1 cellular context compared by ENCODE assay signal in the genomic region with DNA sequence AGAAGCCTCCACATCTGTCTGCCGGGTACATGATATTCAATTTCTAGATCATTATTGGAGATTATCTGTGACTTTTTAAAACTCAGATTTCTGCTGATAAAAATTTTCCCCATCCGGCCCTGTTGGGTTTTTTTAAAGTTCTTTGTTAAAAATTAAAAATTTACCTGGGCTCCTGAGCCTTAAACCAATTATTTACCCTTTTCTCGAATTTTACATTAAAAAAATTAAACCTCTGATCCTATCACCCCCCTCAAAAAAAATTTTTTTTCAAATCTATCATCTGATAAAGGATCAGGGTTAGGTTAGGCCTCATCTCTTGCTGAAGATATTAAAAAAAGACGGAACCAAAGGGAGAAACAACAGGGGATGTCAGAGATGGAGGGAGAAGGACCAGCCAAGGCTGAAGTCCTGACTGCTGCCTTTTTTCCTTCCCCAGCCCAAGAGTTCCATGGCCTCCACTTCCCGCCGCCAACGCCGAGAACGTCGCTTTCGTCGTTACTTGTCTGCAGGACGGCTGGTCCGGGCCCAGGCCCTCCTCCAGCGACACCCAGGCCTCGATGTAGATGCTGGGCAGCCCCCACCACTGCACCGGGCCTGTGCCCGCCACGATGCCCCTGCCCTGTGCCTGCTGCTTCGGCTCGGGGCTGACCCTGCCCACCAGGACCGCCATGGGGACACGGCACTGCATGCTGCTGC.
TF ChIP-seq lines count a peak whose summit lies in the region.

No MANE protein-coding gene starts in this region.

TF ChIP-seq in K562, 482 proteins besides CTCF, POLR2A, EP300 and RAD21 (continued from another document and continues in another):
- TF ChIP-seq PYGO2 (tag; IDR thresholded peaks at IDR 0.05) (no peak), TAF1 (IDR thresholded peaks at IDR 0.05; ENCODE audit: control insufficient read depth, extremely low read depth, insufficient read depth, low read length, severe bottlenecking) (no peak), CBX8 (IDR thresholded peaks at IDR 0.05; ENCODE audit: borderline replicate concordance, extremely low read depth, low read depth, low read length, poor library complexity, severe bottlenecking) (no peak), ZNF583 (CRISPR knock-in tag; IDR thresholded peaks at IDR 0.05) (peak; percentile 27; the same call in 1 of the 2 replicates), CBX3 (IDR thresholded peaks at IDR 0.05; ENCODE audit: borderline replicate concordance in 1 of 2, low read length in 2 of 2) (no peak), ZNF217 (CRISPR knock-in tag; IDR thresholded peaks at IDR 0.05) (no peak), RFX5 (IDR thresholded peaks at IDR 0.05; ENCODE audit: low read depth, low read length) (no peak), ELF2 (CRISPR knock-in tag; IDR thresholded peaks at IDR 0.05) (0 out of 2 replicates have a peak, but pooled peaks have one; percentile 11), FOXJ2 (tag; IDR thresholded peaks at IDR 0.05) (peak; percentile 62; the same call in 1 of the 2 replicates), KAT7 (CRISPR knock-in tag; IDR thresholded peaks at IDR 0.05; ENCODE audit: borderline replicate concordance) (peak; percentile 69; the same call in 1 of the 2 replicates), THRAP3 (IDR thresholded peaks at IDR 0.05; ENCODE audit: borderline replicate concordance) (no peak), ZEB2 (IDR thresholded peaks at IDR 0.05) (no peak), HEY1 (CRISPR knock-in tag; IDR thresholded peaks at IDR 0.05; ENCODE audit: borderline replicate concordance) (no peak), RBM14 (IDR thresholded peaks at IDR 0.05; ENCODE audit: borderline replicate concordance, insufficient read depth, low read depth, low read length) (no peak), ZC3H11A (IDR thresholded peaks at IDR 0.05; ENCODE audit: low read depth, low read length) (no peak), CEBPB (tag; IDR thresholded peaks at IDR 0.05) (0 out of 2 replicates have a peak, but pooled peaks have one; percentile 28), HNRNPUL1 (IDR thresholded peaks at IDR 0.05; ENCODE audit: low read length) (no peak), ZFP1 (CRISPR knock-in tag; IDR thresholded peaks at IDR 0.05) (no peak), MCM5 (IDR thresholded peaks at IDR 0.05; ENCODE audit: low read depth) (no peak), HNRNPK (IDR thresholded peaks at IDR 0.05; ENCODE audit: low read depth, low read length, poor library complexity, severe bottlenecking) (no peak)
- TF ChIP-seq, protein P1, sequence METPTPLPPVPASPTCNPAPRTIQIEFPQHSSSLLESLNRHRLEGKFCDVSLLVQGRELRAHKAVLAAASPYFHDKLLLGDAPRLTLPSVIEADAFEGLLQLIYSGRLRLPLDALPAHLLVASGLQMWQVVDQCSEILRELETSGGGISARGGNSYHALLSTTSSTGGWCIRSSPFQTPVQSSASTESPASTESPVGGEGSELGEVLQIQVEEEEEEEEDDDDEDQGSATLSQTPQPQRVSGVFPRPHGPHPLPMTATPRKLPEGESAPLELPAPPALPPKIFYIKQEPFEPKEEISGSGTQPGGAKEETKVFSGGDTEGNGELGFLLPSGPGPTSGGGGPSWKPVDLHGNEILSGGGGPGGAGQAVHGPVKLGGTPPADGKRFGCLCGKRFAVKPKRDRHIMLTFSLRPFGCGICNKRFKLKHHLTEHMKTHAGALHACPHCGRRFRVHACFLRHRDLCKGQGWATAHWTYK (CRISPR knock-in tag; IDR thresholded peaks at IDR 0.05): 0 out of 2 replicates have a peak, but pooled peaks have one; percentile 71
- TF ChIP-seq, protein P2, sequence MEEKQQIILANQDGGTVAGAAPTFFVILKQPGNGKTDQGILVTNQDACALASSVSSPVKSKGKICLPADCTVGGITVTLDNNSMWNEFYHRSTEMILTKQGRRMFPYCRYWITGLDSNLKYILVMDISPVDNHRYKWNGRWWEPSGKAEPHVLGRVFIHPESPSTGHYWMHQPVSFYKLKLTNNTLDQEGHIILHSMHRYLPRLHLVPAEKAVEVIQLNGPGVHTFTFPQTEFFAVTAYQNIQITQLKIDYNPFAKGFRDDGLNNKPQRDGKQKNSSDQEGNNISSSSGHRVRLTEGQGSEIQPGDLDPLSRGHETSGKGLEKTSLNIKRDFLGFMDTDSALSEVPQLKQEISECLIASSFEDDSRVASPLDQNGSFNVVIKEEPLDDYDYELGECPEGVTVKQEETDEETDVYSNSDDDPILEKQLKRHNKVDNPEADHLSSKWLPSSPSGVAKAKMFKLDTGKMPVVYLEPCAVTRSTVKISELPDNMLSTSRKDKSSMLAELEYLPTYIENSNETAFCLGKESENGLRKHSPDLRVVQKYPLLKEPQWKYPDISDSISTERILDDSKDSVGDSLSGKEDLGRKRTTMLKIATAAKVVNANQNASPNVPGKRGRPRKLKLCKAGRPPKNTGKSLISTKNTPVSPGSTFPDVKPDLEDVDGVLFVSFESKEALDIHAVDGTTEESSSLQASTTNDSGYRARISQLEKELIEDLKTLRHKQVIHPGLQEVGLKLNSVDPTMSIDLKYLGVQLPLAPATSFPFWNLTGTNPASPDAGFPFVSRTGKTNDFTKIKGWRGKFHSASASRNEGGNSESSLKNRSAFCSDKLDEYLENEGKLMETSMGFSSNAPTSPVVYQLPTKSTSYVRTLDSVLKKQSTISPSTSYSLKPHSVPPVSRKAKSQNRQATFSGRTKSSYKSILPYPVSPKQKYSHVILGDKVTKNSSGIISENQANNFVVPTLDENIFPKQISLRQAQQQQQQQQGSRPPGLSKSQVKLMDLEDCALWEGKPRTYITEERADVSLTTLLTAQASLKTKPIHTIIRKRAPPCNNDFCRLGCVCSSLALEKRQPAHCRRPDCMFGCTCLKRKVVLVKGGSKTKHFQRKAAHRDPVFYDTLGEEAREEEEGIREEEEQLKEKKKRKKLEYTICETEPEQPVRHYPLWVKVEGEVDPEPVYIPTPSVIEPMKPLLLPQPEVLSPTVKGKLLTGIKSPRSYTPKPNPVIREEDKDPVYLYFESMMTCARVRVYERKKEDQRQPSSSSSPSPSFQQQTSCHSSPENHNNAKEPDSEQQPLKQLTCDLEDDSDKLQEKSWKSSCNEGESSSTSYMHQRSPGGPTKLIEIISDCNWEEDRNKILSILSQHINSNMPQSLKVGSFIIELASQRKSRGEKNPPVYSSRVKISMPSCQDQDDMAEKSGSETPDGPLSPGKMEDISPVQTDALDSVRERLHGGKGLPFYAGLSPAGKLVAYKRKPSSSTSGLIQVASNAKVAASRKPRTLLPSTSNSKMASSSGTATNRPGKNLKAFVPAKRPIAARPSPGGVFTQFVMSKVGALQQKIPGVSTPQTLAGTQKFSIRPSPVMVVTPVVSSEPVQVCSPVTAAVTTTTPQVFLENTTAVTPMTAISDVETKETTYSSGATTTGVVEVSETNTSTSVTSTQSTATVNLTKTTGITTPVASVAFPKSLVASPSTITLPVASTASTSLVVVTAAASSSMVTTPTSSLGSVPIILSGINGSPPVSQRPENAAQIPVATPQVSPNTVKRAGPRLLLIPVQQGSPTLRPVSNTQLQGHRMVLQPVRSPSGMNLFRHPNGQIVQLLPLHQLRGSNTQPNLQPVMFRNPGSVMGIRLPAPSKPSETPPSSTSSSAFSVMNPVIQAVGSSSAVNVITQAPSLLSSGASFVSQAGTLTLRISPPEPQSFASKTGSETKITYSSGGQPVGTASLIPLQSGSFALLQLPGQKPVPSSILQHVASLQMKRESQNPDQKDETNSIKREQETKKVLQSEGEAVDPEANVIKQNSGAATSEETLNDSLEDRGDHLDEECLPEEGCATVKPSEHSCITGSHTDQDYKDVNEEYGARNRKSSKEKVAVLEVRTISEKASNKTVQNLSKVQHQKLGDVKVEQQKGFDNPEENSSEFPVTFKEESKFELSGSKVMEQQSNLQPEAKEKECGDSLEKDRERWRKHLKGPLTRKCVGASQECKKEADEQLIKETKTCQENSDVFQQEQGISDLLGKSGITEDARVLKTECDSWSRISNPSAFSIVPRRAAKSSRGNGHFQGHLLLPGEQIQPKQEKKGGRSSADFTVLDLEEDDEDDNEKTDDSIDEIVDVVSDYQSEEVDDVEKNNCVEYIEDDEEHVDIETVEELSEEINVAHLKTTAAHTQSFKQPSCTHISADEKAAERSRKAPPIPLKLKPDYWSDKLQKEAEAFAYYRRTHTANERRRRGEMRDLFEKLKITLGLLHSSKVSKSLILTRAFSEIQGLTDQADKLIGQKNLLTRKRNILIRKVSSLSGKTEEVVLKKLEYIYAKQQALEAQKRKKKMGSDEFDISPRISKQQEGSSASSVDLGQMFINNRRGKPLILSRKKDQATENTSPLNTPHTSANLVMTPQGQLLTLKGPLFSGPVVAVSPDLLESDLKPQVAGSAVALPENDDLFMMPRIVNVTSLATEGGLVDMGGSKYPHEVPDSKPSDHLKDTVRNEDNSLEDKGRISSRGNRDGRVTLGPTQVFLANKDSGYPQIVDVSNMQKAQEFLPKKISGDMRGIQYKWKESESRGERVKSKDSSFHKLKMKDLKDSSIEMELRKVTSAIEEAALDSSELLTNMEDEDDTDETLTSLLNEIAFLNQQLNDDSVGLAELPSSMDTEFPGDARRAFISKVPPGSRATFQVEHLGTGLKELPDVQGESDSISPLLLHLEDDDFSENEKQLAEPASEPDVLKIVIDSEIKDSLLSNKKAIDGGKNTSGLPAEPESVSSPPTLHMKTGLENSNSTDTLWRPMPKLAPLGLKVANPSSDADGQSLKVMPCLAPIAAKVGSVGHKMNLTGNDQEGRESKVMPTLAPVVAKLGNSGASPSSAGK (IDR thresholded peaks at IDR 0.05): peak; percentile 74; the same call in 1 of the 2 replicates
- TF ChIP-seq, protein P3, sequence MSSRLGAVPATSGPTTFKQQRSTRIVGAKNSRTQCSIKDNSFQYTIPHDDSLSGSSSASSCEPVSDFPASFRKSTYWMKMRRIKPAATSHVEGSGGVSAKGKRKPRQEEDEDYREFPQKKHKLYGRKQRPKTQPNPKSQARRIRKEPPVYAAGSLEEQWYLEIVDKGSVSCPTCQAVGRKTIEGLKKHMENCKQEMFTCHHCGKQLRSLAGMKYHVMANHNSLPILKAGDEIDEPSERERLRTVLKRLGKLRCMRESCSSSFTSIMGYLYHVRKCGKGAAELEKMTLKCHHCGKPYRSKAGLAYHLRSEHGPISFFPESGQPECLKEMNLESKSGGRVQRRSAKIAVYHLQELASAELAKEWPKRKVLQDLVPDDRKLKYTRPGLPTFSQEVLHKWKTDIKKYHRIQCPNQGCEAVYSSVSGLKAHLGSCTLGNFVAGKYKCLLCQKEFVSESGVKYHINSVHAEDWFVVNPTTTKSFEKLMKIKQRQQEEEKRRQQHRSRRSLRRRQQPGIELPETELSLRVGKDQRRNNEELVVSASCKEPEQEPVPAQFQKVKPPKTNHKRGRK (tag; IDR thresholded peaks at IDR 0.05): no peak
- TF ChIP-seq, protein P4, sequence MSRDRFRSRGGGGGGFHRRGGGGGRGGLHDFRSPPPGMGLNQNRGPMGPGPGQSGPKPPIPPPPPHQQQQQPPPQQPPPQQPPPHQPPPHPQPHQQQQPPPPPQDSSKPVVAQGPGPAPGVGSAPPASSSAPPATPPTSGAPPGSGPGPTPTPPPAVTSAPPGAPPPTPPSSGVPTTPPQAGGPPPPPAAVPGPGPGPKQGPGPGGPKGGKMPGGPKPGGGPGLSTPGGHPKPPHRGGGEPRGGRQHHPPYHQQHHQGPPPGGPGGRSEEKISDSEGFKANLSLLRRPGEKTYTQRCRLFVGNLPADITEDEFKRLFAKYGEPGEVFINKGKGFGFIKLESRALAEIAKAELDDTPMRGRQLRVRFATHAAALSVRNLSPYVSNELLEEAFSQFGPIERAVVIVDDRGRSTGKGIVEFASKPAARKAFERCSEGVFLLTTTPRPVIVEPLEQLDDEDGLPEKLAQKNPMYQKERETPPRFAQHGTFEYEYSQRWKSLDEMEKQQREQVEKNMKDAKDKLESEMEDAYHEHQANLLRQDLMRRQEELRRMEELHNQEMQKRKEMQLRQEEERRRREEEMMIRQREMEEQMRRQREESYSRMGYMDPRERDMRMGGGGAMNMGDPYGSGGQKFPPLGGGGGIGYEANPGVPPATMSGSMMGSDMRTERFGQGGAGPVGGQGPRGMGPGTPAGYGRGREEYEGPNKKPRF (IDR thresholded peaks at IDR 0.05; ENCODE audit: low read depth, low read length): no peak
- TF ChIP-seq, protein P5, sequence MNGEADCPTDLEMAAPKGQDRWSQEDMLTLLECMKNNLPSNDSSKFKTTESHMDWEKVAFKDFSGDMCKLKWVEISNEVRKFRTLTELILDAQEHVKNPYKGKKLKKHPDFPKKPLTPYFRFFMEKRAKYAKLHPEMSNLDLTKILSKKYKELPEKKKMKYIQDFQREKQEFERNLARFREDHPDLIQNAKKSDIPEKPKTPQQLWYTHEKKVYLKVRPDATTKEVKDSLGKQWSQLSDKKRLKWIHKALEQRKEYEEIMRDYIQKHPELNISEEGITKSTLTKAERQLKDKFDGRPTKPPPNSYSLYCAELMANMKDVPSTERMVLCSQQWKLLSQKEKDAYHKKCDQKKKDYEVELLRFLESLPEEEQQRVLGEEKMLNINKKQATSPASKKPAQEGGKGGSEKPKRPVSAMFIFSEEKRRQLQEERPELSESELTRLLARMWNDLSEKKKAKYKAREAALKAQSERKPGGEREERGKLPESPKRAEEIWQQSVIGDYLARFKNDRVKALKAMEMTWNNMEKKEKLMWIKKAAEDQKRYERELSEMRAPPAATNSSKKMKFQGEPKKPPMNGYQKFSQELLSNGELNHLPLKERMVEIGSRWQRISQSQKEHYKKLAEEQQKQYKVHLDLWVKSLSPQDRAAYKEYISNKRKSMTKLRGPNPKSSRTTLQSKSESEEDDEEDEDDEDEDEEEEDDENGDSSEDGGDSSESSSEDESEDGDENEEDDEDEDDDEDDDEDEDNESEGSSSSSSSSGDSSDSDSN (IDR thresholded peaks at IDR 0.05; ENCODE audit: borderline replicate concordance in 1 of 2, low read depth in 2 of 2, low read length in 2 of 2): peak in 1 of 2 experiments; percentile 26; a peak in 1 of 4 replicates
- TF ChIP-seq, protein P6, sequence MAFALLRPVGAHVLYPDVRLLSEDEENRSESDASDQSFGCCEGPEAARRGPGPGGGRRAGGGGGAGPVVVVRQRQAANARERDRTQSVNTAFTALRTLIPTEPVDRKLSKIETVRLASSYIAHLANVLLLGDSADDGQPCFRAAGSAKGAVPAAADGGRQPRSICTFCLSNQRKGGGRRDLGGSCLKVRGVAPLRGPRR (CRISPR knock-in tag; IDR thresholded peaks at IDR 0.05): 0 out of 2 replicates have a peak, but pooled peaks have one; percentile 17
- TF ChIP-seq, protein P7, sequence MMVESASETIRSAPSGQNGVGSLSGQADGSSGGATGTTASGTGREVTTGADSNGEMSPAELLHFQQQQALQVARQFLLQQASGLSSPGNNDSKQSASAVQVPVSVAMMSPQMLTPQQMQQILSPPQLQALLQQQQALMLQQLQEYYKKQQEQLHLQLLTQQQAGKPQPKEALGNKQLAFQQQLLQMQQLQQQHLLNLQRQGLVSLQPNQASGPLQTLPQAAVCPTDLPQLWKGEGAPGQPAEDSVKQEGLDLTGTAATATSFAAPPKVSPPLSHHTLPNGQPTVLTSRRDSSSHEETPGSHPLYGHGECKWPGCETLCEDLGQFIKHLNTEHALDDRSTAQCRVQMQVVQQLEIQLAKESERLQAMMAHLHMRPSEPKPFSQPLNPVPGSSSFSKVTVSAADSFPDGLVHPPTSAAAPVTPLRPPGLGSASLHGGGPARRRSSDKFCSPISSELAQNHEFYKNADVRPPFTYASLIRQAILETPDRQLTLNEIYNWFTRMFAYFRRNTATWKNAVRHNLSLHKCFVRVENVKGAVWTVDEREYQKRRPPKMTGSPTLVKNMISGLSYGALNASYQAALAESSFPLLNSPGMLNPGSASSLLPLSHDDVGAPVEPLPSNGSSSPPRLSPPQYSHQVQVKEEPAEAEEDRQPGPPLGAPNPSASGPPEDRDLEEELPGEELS (CRISPR knock-in tag; IDR thresholded peaks at IDR 0.05; ENCODE audit: borderline replicate concordance): no peak
